Comparison of ENCODE assay signal across 8 cellular contexts in genomic region chr12:6944381-6945186, GRCh38. TPM values are rescaled to one million over a fixed set of nuclear protein-coding genes. Genes with fewer than 3 reads are reported as not detected.
DNase-seq lines count a peak whose midpoint lies in the region; ATAC-seq and TF ChIP-seq lines count a peak whose summit lies in the region.

No MANE protein-coding gene starts in this region.

- peaks cover 16% of the 10 kb centered on the region for H3K36me3 Mint-ChIP-seq in type B pancreatic cell

- H3K4ac ChIP-seq in trophoblast cell (ENCODE audit: low read depth, low read length), result peak overlapping the region; percentile 44

- WGBS in trophoblast cell (ENCODE audit: extremely low coverage, insufficient coverage, insufficient read length), result no CpG with 5 or more reads among the region's 48 CpGs

- POLR2A ChIA-PET in GM10248 (lab: Yijun Ruan, JAX), result interaction anchor here (0.9 to 6.1 kb wide), 14 partner anchors 15 to 410 kb away, joined by 3 to 147 read pairs (median 4); partner anchors contain the start of genes ENO2, GAPDH, LPCAT3 and SPSB2

- H3K27ac ChIP-seq in cardiac muscle cell (peak overlapping the region; percentile 98), trophoblast cell (ENCODE audit: low read depth, low read length) (peak overlapping the region; percentile 87)

- peak; percentile 31 for ATAC-seq in HG02610 (IDR thresholded peaks at IDR 0.05; ENCODE audit: unreplicated experiment)

- H3K4me1 ChIP-seq in adipocyte (ENCODE audit: control insufficient read depth, insufficient read depth, low read length) (peaks cover 21% of the 10 kb centered on the region), cardiac muscle cell (ENCODE audit: low read depth) (no peaks in the 10 kb centered on the region), trophoblast cell (ENCODE audit: control insufficient read depth in 1 of 2, insufficient read depth in 2 of 2, low read length in 2 of 2) (peaks cover 9 to 12% of the 10 kb centered on the region in 2 experiments)

- H3K9ac ChIP-seq in adipocyte (ENCODE audit: low read length) (peak overlapping the region; percentile 94), trophoblast cell (ENCODE audit: low read length) (peak overlapping the region; percentile 76)

- peak overlapping the region; percentile 81 for H3K4me2 ChIP-seq in trophoblast cell (ENCODE audit: low read length)

- H3K4me1 Mint-ChIP-seq in type B pancreatic cell (ENCODE audit: unreplicated experiment), result peaks cover 3% of the 10 kb centered on the region

- no peak overlapping the region for H2BK12ac ChIP-seq in trophoblast cell (ENCODE audit: low read length)

- peak overlapping the region; percentile 59 for H4K12ac ChIP-seq in trophoblast cell (ENCODE audit: low read depth, low read length)

- H2BK120ac ChIP-seq in trophoblast cell (ENCODE audit: insufficient read depth, low read length, poor library complexity), result peak overlapping the region; percentile 28

- peak overlapping the region; percentile 6 for H2AK5ac ChIP-seq in trophoblast cell (ENCODE audit: low read length)

- peak overlapping the region; percentile 13 for H2BK5ac ChIP-seq in trophoblast cell (ENCODE audit: low read depth, low read length, poor library complexity)

- peaks cover 2% of the 10 kb centered on the region for H3K79me2 ChIP-seq in trophoblast cell (ENCODE audit: control insufficient read depth, insufficient read depth, low read length, poor library complexity)

- peak overlapping the region; percentile 31 for H3K18ac ChIP-seq in trophoblast cell (ENCODE audit: low read length)

- H3K9me3 ChIP-seq in adipocyte (ENCODE audit: control insufficient read depth, low read length) (no peaks in the 10 kb centered on the region), cardiac muscle cell (ENCODE audit: low read depth) (no peaks in the 10 kb centered on the region), trophoblast cell (ENCODE audit: insufficient read depth, low read depth, low read length) (peaks cover 2% of the 10 kb centered on the region)

- peak; percentile 94 for TF ChIP-seq CTCF in GM10248 (IDR thresholded peaks at IDR 0.05; ENCODE audit: control extremely low read depth, extremely low read depth, low read depth, missing control alignments)
- peak; percentile 87 for TF ChIP-seq CTCF in cardiac muscle cell (IDR thresholded peaks at IDR 0.05; ENCODE audit: low read depth, low read length)
- TF ChIP-seq CTCF in type B pancreatic cell (conservative IDR thresholded peaks at IDR 0.05), result peak; percentile 87

- H3K27ac Mint-ChIP-seq in type B pancreatic cell, result peak overlapping the region; percentile 99

- CTCF ChIA-PET in GM10248 (lab: Yijun Ruan, JAX), result interaction anchor here (0.8 to 22.9 kb wide), 19 partner anchors 8 to 169 kb away, joined by 3 to 530 read pairs (median 6); partner anchors contain the start of genes C1RL, LPCAT3 and SPSB2

- peak overlapping the region; percentile 47 for H3K14ac ChIP-seq in trophoblast cell (ENCODE audit: low read length)

- H4K8ac ChIP-seq in trophoblast cell (ENCODE audit: low read depth, low read length), result peak overlapping the region; percentile 63

- H3K36me3 ChIP-seq in adipocyte (ENCODE audit: control insufficient read depth, insufficient read depth, low read length, severe bottlenecking) (peaks cover 18% of the 10 kb centered on the region), cardiac muscle cell (no peaks in the 10 kb centered on the region), trophoblast cell (ENCODE audit: control insufficient read depth in 1 of 2, insufficient read depth in 2 of 2, low read length in 2 of 2) (peaks cover 16 to 20% of the 10 kb centered on the region in 2 experiments)

- H3K4me3 ChIP-seq in adipocyte (ENCODE audit: low read length) (peak overlapping the region; percentile 86), cardiac muscle cell (peak overlapping the region; percentile 47), trophoblast cell (ENCODE audit: low read depth, low read length) (peak overlapping the region; percentile 76)

- H3K27me3 ChIP-seq in adipocyte (replicated peaks; ENCODE audit: control insufficient read depth, insufficient read depth, low read length), result no peaks in the 10 kb centered on the region
- H3K27me3 ChIP-seq in cardiac muscle cell, result no peaks in the 10 kb centered on the region
- no peaks in the 10 kb centered on the region for H3K27me3 ChIP-seq in trophoblast cell (ENCODE audit: insufficient read depth, low read length)

- peaks cover 15% of the 10 kb centered on the region for H3K79me1 ChIP-seq in trophoblast cell (ENCODE audit: low read length)

- DNase-seq in GM10248 (ENCODE audit: extremely low spot score) (peak; percentile 79), NCI-H128 (lab: John Stamatoyannopoulos, UW; ENCODE audit: unreplicated experiment) (peak; percentile 95), SW 1271 (lab: John Stamatoyannopoulos, UW) (peak; percentile 86 to 95), adipocyte (ENCODE audit: low read depth) (peak; percentile 98), cardiac muscle cell (ENCODE audit: low read depth in 1 of 2, low spot score in 1 of 2) (peak; percentile 95 to 96), trophoblast cell (peak; percentile 98 to 99), type B pancreatic cell (ENCODE audit: extremely low spot score, unreplicated experiment) (peak; percentile 92)

- no peak overlapping the region for H3K23ac ChIP-seq in trophoblast cell (ENCODE audit: low read length)

- H4K91ac ChIP-seq in trophoblast cell (ENCODE audit: low read depth, low read length), result peak overlapping the region; percentile 71

- peaks cover 9% of the 10 kb centered on the region for H3K27me3 Mint-ChIP-seq in type B pancreatic cell

- H3K4me3 Mint-ChIP-seq in type B pancreatic cell, result peak overlapping the region; percentile 98

- H3K9me3 Mint-ChIP-seq in type B pancreatic cell, result no peaks in the 10 kb centered on the region

- peak overlapping the region; percentile 38 for H2AFZ ChIP-seq in trophoblast cell (ENCODE audit: insufficient read depth, low read length, poor library complexity)

RNA-seq across cellular contexts. Expression of gene C12orf57, which starts 0.8 kb away (rescaled TPM):
- total RNA-seq in cardiac muscle cell, result 260 and 307 TPM in 2 replicates
- 154 and 208 TPM in 2 replicates for polyA plus RNA-seq in cardiac muscle cell
- 141 and 142 TPM in 2 replicates for polyA plus RNA-seq in trophoblast cell (2013)
- 220 and 275 TPM in 2 replicates for total RNA-seq in type B pancreatic cell (ENCODE audit: low replicate concordance)

RNA-seq across cellular contexts. Expression of gene RNU7-1, which starts 1.0 kb away (rescaled TPM):
- total RNA-seq in cardiac muscle cell (not detected in 2 replicates), type B pancreatic cell (ENCODE audit: low replicate concordance) (not detected in 2 replicates)
- polyA plus RNA-seq in cardiac muscle cell, result not detected in 2 replicates
- polyA plus RNA-seq in trophoblast cell (2013), result not detected in 2 replicates

RNA-seq across cellular contexts. Expression of gene PTPN6, which starts 6.6 kb away (rescaled TPM):
- total RNA-seq in cardiac muscle cell, result 17.4 and 19.2 TPM in 2 replicates
- 25.2 and 28.4 TPM in 2 replicates for polyA plus RNA-seq in cardiac muscle cell
- 19.7 and 21.5 TPM in 2 replicates for polyA plus RNA-seq in trophoblast cell (2013)
- total RNA-seq in type B pancreatic cell (ENCODE audit: low replicate concordance), result 15.6 and 61.0 TPM in 2 replicates

RNA-seq across cellular contexts. Expression of gene ATN1, which starts 16.8 kb away (rescaled TPM):
- 28.1 and 46.4 TPM in 2 replicates for total RNA-seq in cardiac muscle cell
- 22.8 and 37.8 TPM in 2 replicates for polyA plus RNA-seq in cardiac muscle cell
- 123 TPM in 2 replicates for polyA plus RNA-seq in trophoblast cell (2013)
- 131 and 139 TPM in 2 replicates for total RNA-seq in type B pancreatic cell (ENCODE audit: low replicate concordance)

RNA-seq across cellular contexts. Expression of gene PHB2, which starts 25.9 kb away (rescaled TPM):
- total RNA-seq in cardiac muscle cell (350 and 388 TPM in 2 replicates), type B pancreatic cell (ENCODE audit: low replicate concordance) (252 and 377 TPM in 2 replicates)
- 181 and 228 TPM in 2 replicates for polyA plus RNA-seq in cardiac muscle cell
- 259 and 271 TPM in 2 replicates for polyA plus RNA-seq in trophoblast cell (2013)

Comparison
In these comparisons a context has a peak if more than half of its experiments do, and no peak if none do; other contexts are left out.
1. Peak in every context shown above with its lines: DNase-seq, ATAC-seq, H3K4me3 ChIP-seq and H3K27ac ChIP-seq.